ENCODE assay signal across 27 cellular contexts in genomic region chr5:64516216-64516615, GRCh38.
"Had no signal": no experiment of that assay in that cellular context is flagged by ENCODE, and none has a peak within 500 bp of the region (broad histone marks: within the 10 kb centered on the region; RNA-seq: fewer than 3 reads in every experiment).

No MANE protein-coding gene starts in this region.

- H3K9me3 ChIP-seq: ovary, psoas muscle, right lobe of liver, sigmoid colon, suprapubic skin, testis, tibial artery, transverse colon, upper lobe of right lung, uterus had no signal

- ATAC-seq: natural killer cell; psoas muscle; right cardiac atrium; right lobe of liver; stimulated activated memory B cell treated with anti-CD40 and anti-IgM and Interleukin-4, amounts not matched to agents 10 μg/mL and 1 μg/mL and 100 μg/mL, for 72 hours; stimulated activated naive CD8-positive, alpha-beta T cell treated with anti-CD3 and anti-CD28 coated beads, Interleukin-15, amount 100 ng/mL, for 72 hours; stimulated activated naive CD8-positive, alpha-beta T cell treated with anti-CD3 and anti-CD28 coated beads, Interleukin-15, Interleukin-2, amounts not matched to agents 100 U/mL and 50 U/mL, for 24 hours; upper lobe of right lung had no signal

- H3K27me3 ChIP-seq: ovary, right lobe of liver, sigmoid colon, suprapubic skin, testis, tibial artery, transverse colon, upper lobe of right lung, uterus had no signal

- H3K27ac ChIP-seq: neural progenitor cell, ovary, parathyroid adenoma, psoas muscle, right lobe of liver, sigmoid colon, suprapubic skin, testis, tibial artery, transverse colon, upper lobe of right lung, uterus had no signal

- H3K4me1 ChIP-seq: neural progenitor cell, parathyroid adenoma, right lobe of liver, sigmoid colon, suprapubic skin, testis, transverse colon, upper lobe of right lung, uterus had no signal

- DNase-seq: natural killer cell; occipital lobe; ovary; posterior cingulate gyrus; psoas muscle; right cardiac atrium; right lobe of liver; sigmoid colon; small intestine; stimulated activated CD4-positive, alpha-beta T cell treated with anti-CD3 and anti-CD28 coated beads, Interleukin-12 subunit alpha, Interleukin-12 subunit beta, amount 100 ng/mL, for 4 hours; stimulated activated CD4-positive, alpha-beta T cell treated with anti-CD3 and anti-CD28 coated beads, Interleukin-1b, Interleukin-23, amount 100 ng/mL, for 48 hours; stimulated activated CD4-positive, alpha-beta T cell treated with anti-CD3 and anti-CD28 coated beads, Interleukin-4, amount 100 ng/mL, for 1 hour; stimulated activated CD4-positive, alpha-beta T cell treated with anti-CD3 and anti-CD28 coated beads, Interleukin-4, amount 100 ng/mL, for 4 hours; stimulated activated CD8-positive, alpha-beta memory T cell treated with anti-CD3 and anti-CD28 coated beads, Interleukin-4, amount 100 ng/mL, for 48 hours; stimulated activated naive CD4-positive, alpha-beta T cell; stimulated activated naive CD8-positive, alpha-beta T cell treated with anti-CD3 and anti-CD28 coated beads, Interleukin-15, amount 100 ng/mL, for 72 hours; stimulated activated naive CD8-positive, alpha-beta T cell treated with anti-CD3 and anti-CD28 coated beads, Interleukin-15, Interleukin-2, amounts not matched to agents 100 U/mL and 50 U/mL, for 24 hours; substantia nigra; testis; tibial artery; transverse colon; upper lobe of right lung; uterus had no signal

- H3K4me3 ChIP-seq: neural progenitor cell, ovary, psoas muscle, right lobe of liver, sigmoid colon, suprapubic skin, testis, tibial artery, transverse colon, upper lobe of right lung, uterus had no signal

- H3K4me2 ChIP-seq: neural progenitor cell had no signal

- H3K9ac ChIP-seq: neural progenitor cell, parathyroid adenoma had no signal

- H3K36me3 ChIP-seq: neural progenitor cell, ovary, right lobe of liver, sigmoid colon, suprapubic skin, tibial artery, transverse colon, upper lobe of right lung, uterus had no signal
